In the genomic region with DNA sequence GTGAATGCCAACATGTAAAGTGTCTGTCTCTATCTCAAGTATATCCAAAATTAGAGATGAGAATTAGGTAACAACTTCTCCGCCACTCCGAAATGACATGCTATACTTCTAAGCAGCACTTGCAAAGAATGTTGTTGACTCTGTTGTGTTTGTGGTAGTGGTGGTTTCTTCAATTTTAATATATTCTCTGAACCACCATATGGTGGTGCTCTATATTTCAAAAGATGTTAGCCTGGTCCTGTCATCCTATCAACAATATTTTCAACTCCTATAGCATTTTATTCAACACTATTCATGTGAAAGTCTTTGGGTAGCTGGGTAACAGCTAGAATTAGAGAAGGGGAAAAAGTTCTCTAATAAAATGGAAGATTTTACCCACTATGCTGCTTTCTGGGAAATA, we compare ENCODE assay signal across 2 cellular contexts.
TF ChIP-seq lines count a peak whose summit lies in the region.

No MANE protein-coding gene starts in this region.

TF ChIP-seq in SK-N-SH, 30 proteins besides CTCF, POLR2A, EP300 and RAD21 (continued from another document):
- TF ChIP-seq, protein P1, sequence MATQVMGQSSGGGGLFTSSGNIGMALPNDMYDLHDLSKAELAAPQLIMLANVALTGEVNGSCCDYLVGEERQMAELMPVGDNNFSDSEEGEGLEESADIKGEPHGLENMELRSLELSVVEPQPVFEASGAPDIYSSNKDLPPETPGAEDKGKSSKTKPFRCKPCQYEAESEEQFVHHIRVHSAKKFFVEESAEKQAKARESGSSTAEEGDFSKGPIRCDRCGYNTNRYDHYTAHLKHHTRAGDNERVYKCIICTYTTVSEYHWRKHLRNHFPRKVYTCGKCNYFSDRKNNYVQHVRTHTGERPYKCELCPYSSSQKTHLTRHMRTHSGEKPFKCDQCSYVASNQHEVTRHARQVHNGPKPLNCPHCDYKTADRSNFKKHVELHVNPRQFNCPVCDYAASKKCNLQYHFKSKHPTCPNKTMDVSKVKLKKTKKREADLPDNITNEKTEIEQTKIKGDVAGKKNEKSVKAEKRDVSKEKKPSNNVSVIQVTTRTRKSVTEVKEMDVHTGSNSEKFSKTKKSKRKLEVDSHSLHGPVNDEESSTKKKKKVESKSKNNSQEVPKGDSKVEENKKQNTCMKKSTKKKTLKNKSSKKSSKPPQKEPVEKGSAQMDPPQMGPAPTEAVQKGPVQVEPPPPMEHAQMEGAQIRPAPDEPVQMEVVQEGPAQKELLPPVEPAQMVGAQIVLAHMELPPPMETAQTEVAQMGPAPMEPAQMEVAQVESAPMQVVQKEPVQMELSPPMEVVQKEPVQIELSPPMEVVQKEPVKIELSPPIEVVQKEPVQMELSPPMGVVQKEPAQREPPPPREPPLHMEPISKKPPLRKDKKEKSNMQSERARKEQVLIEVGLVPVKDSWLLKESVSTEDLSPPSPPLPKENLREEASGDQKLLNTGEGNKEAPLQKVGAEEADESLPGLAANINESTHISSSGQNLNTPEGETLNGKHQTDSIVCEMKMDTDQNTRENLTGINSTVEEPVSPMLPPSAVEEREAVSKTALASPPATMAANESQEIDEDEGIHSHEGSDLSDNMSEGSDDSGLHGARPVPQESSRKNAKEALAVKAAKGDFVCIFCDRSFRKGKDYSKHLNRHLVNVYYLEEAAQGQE (IDR thresholded peaks at IDR 0.05; ENCODE audit: low read depth, low read length) = no peak
- no peak for TF ChIP-seq PBX3 (IDR thresholded peaks at IDR 0.05)
- TF ChIP-seq JUND (IDR thresholded peaks at IDR 0.05) = no peak
- TF ChIP-seq MXI1 (IDR thresholded peaks at IDR 0.05; ENCODE audit: low read depth, low read length) = no peak
- no peak for TF ChIP-seq GATA2 (CRISPR knock-in tag; IDR thresholded peaks at IDR 0.05)
- TF ChIP-seq YY1 (IDR thresholded peaks at IDR 0.05; ENCODE audit: low read depth) = no peak
- no peak for TF ChIP-seq GABPA (IDR thresholded peaks at IDR 0.05; ENCODE audit: low read depth)
- no peak for TF ChIP-seq FOXM1 (IDR thresholded peaks at IDR 0.05; ENCODE audit: low read depth)
- TF ChIP-seq, protein P2, sequence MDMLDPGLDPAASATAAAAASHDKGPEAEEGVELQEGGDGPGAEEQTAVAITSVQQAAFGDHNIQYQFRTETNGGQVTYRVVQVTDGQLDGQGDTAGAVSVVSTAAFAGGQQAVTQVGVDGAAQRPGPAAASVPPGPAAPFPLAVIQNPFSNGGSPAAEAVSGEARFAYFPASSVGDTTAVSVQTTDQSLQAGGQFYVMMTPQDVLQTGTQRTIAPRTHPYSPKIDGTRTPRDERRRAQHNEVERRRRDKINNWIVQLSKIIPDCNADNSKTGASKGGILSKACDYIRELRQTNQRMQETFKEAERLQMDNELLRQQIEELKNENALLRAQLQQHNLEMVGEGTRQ (IDR thresholded peaks at IDR 0.05; ENCODE audit: borderline replicate concordance, low read depth, low read length) = no peak
- TF ChIP-seq EZH2phosphoT487 (IDR thresholded peaks at IDR 0.05; ENCODE audit: borderline replicate concordance, low read depth) = no peak
- TF ChIP-seq MEF2A (IDR thresholded peaks at IDR 0.05; ENCODE audit: borderline replicate concordance, low read depth) = no peak
- TF ChIP-seq ELF1 (IDR thresholded peaks at IDR 0.05) = no peak

TF ChIP-seq in GM12878, 131 proteins besides CTCF, POLR2A, EP300 and RAD21 (continued from another document):
- TF ChIP-seq, protein P1 (IDR thresholded peaks at IDR 0.05; ENCODE audit: low read depth, low read length) = no peak
- TF ChIP-seq HCFC1 (IDR thresholded peaks at IDR 0.05; ENCODE audit: low read length) = no peak
- TF ChIP-seq SUPT20H (IDR thresholded peaks at IDR 0.05; ENCODE audit: borderline replicate concordance, control insufficient read depth, low read depth, low read length) = no peak
- no peak for TF ChIP-seq ATF2 (IDR thresholded peaks at IDR 0.05; ENCODE audit: low read length)
